In genomic region chr12:50403001-50403440, GRCh38 we compare ENCODE assay signal across 8 cellular contexts. TPM values are rescaled to one million over a fixed set of nuclear protein-coding genes. Genes with fewer than 3 reads are reported as not detected.
DNase-seq lines count a peak whose midpoint lies in the region; ATAC-seq and TF ChIP-seq lines count a peak whose summit lies in the region.

No MANE protein-coding gene starts in this region.

- intact Hi-C loops in sigmoid colon (cut with DNase I) = loop anchor here (5.0 kb wide), 2 partner anchors 121 to 181 kb away; partner anchors contain the start of gene LIMA1

- peak overlapping the region; percentile 97 for H3K4me2 ChIP-seq in GM23248 (ENCODE audit: unreplicated experiment)

- peak overlapping the region; percentile 92 for H3K4me3 ChIP-seq in GM23248
- H3K4me3 ChIP-seq in RWPE2 (ENCODE audit: severe bottlenecking) = peak overlapping the region; percentile 65
- H3K4me3 ChIP-seq in sigmoid colon = peak overlapping the region in 3 of 4 donors; percentile 75 to 87 (median 84)

- TF ChIP-seq POLR2A in sigmoid colon (IDR thresholded peaks at IDR 0.05) = no peak

- no peak for TF ChIP-seq EP300 in sigmoid colon (IDR thresholded peaks at IDR 0.05)

- no peak for TF ChIP-seq CTCF in RWPE2 (IDR thresholded peaks at IDR 0.05; ENCODE audit: poor library complexity, severe bottlenecking)
- TF ChIP-seq CTCF in sigmoid colon (IDR thresholded peaks at IDR 0.05) = no peak

- no peaks in the 10 kb centered on the region for H3K9me2 ChIP-seq in GM23248 (ENCODE audit: insufficient read depth)

- peaks cover 35% of the 10 kb centered on the region for H3F3A ChIP-seq in GM23248 (ENCODE audit: insufficient read depth)

- in situ Hi-C loops in GM23248 (cut with MboI) = no loop called here

- ATAC-seq in RWPE2 (ENCODE audit: low read depth) (no peak), HG02588 (IDR thresholded peaks at IDR 0.05; ENCODE audit: unreplicated experiment) (no peak)

- H3K27me3 ChIP-seq in GM23248 (replicated peaks; ENCODE audit: insufficient read depth) (no peaks in the 10 kb centered on the region), RWPE2 (ENCODE audit: insufficient read depth, poor library complexity, severe bottlenecking) (no peaks in the 10 kb centered on the region), sigmoid colon (no peaks in the 10 kb centered on the region)

- 0 out of 2 replicates have a peak overlapping the region, but pooled peaks have one; percentile 97 for H2AFZ ChIP-seq in GM23248

- no peaks in the 10 kb centered on the region for H3K36me3 ChIP-seq in GM23248 (ENCODE audit: low read depth)
- peaks cover 26% of the 10 kb centered on the region for H3K36me3 ChIP-seq in RWPE2 (ENCODE audit: low read depth)
- H3K36me3 ChIP-seq in sigmoid colon = no peaks in the 10 kb centered on the region

- peak overlapping the region; percentile 85 for H3K9ac ChIP-seq in GM23248

- H3K9me3 ChIP-seq in GM23248 (ENCODE audit: low read depth) (no peaks in the 10 kb centered on the region), RWPE2 (ENCODE audit: severe bottlenecking) (no peaks in the 10 kb centered on the region), sigmoid colon (no peaks in the 10 kb centered on the region)

- 71 to 74% methylated on average over 3 of the region's 3 CpGs for WGBS in GM23248 (ENCODE audit: low coverage in 1 of 2, low lambda C conversion rate in 2 of 2, missing lambda C conversion rate in 2 of 2), 2 experiments
- 14 to 40% methylated on average over 3 of the region's 3 CpGs for WGBS in sigmoid colon, 2 donors

- H4K20me1 ChIP-seq in GM23248 (ENCODE audit: insufficient read depth) = no peaks in the 10 kb centered on the region

- H3K4me1 ChIP-seq in GM23248 (ENCODE audit: insufficient read depth) (peaks cover 10% of the 10 kb centered on the region; the same call in 1 of the 2 replicates), RWPE2 (ENCODE audit: insufficient read depth, poor library complexity, severe bottlenecking) (peaks cover 30% of the 10 kb centered on the region), sigmoid colon (peaks cover 0 to 51% (median 34%) of the 10 kb centered on the region in 4 donors)

- H3K79me2 ChIP-seq in GM23248 (ENCODE audit: insufficient read depth) = peaks cover 72% of the 10 kb centered on the region

- H3K27ac ChIP-seq in GM23248 (peak overlapping the region; percentile 82), RWPE2 (ENCODE audit: poor library complexity, severe bottlenecking) (peak overlapping the region; percentile 73), epithelial cell of prostate (peak overlapping the region; percentile 78), sigmoid colon (peak overlapping the region; percentile 87 to 98 (median 96))

- DNase-seq in GM23248 (no peak), RWPE2 (ENCODE audit: low spot score) (no peak), epithelial cell of prostate (ENCODE audit: low read depth, low spot score) (no peak), sigmoid colon (no peak), DMS153 treated with DMSO at 0.1 percent for 48 hours (lab: John Stamatoyannopoulos, UW; ENCODE audit: unreplicated experiment) (no peak), iPS-NIHi7 (ENCODE audit: extremely low spot score) (no peak)
- no peak for DNase-seq in activated CD8-positive, alpha-beta memory T cell treated with anti-CD3 and anti-CD28 coated beads for 24 hours

RNA-seq across cellular contexts. Expression of gene LARP4, which starts 2.3 kb away (rescaled TPM):
- 17.4 and 27.1 TPM in 2 replicates for total RNA-seq in GM23248 (2014; rRNA removed; shearing (Covaris generic))
- 30.9 and 34.6 TPM in 2 replicates for polyA plus RNA-seq in GM23248 (2016; fragmentation: Nextera tagmentation; extraction: Ambion mirVana)
- total RNA-seq in sigmoid colon = 10 to 100 TPM; 51.9 to 78.4 (median 59.3) TPM
- polyA plus RNA-seq in sigmoid colon = 10 to 100 TPM in 1 of 3 donors, 1 to 10 TPM in 2; 4.9 to 13.4 (median 8.4) TPM

RNA-seq across cellular contexts. Expression of gene FAM186A, which starts 6.6 kb away (rescaled TPM):
- not detected in 2 replicates for total RNA-seq in GM23248 (2014; rRNA removed; shearing (Covaris generic))
- not detected in 2 replicates for polyA plus RNA-seq in GM23248 (2016; fragmentation: Nextera tagmentation; extraction: Ambion mirVana)
- not detected for total RNA-seq in sigmoid colon
- not detected for polyA plus RNA-seq in sigmoid colon
